8 cellular contexts compared by ENCODE assay signal in genomic region chr14:22871200-22871961, GRCh38. TPM values are rescaled to one million over a fixed set of nuclear protein-coding genes. Genes with fewer than 3 reads are reported as not detected.
DNase-seq lines count a peak whose midpoint lies in the region; ATAC-seq and TF ChIP-seq lines count a peak whose summit lies in the region.

Gene LRP10, plus strand, starts transcription at chr14:22871740. Its CDS starts 564 bp downstream, at chr14:22872304.

- H3K4me1 ChIP-seq in ectodermal cell (ENCODE audit: control insufficient read depth, insufficient read depth, low read length) (peaks cover 7% of the 10 kb centered on the region), lung (ENCODE audit: control insufficient read depth in 2 of 2, insufficient read depth in 2 of 2, low read length in 2 of 2) (peaks cover 4 to 9% of the 10 kb centered on the region in 2 donors)

- ATAC-seq in GM19328 (IDR thresholded peaks at IDR 0.05; ENCODE audit: unreplicated experiment) (peak; percentile 78), HG03460 (IDR thresholded peaks at IDR 0.05; ENCODE audit: unreplicated experiment) (peak; percentile 77), lung (ENCODE audit: insufficient read depth, low FRiP score) (peak; percentile 94)

- peak within 1 kb of the TSS; percentile 88 for H3K4me3 Mint-ChIP-seq in activated CD4-positive, alpha-beta memory T cell treated with anti-CD3 and anti-CD28 coated beads for 36 hours

- H3K9me3 Mint-ChIP-seq in activated CD4-positive, alpha-beta memory T cell treated with anti-CD3 and anti-CD28 coated beads for 36 hours: no peaks in the 10 kb centered on the region

- peak within 1 kb of the TSS; percentile 100 for H3K27ac Mint-ChIP-seq in activated CD4-positive, alpha-beta memory T cell treated with anti-CD3 and anti-CD28 coated beads for 36 hours

- H3K27ac ChIP-seq in ectodermal cell (ENCODE audit: insufficient read depth, low read depth, low read length, poor library complexity, severe bottlenecking): peak within 1 kb of the TSS; percentile 81
- peak within 1 kb of the TSS; percentile 97 to 99 for H3K27ac ChIP-seq in lung (ENCODE audit: low read depth in 1 of 2, low read length in 1 of 2)

- peak in 13 of 14 donors; percentile 44 to 91 (median 82) for DNase-seq in C1 segment of cervical spinal cord (lab: John Stamatoyannopoulos, UW)
- DNase-seq in NCI-H748 treated with DMSO at 0.1 percent for 48 hours (lab: John Stamatoyannopoulos, UW): peak; percentile 89
- peak; percentile 91 for DNase-seq in activated CD4-positive, alpha-beta memory T cell treated with anti-CD3 and anti-CD28 coated beads for 36 hours
- DNase-seq in lung (ENCODE audit: low spot score): peak; percentile 94
- peak; percentile 60 to 71 (median 68) for DNase-seq in stimulated activated CD4-positive, alpha-beta T cell treated with anti-CD3 and anti-CD28 coated beads, TNF-alpha, amount 100 ng/mL, for 4 hours (ENCODE audit: low read depth in 3 of 3)

- peaks cover 24% of the 10 kb centered on the region for H3K36me3 Mint-ChIP-seq in activated CD4-positive, alpha-beta memory T cell treated with anti-CD3 and anti-CD28 coated beads for 36 hours

- intact Hi-C loops in activated CD4-positive, alpha-beta memory T cell treated with anti-CD3 and anti-CD28 coated beads for 36 hours (cut with micrococcal nuclease): loop anchor here (1.0 kb wide), 8 partner anchors 16 to 315 kb away; partner anchors contain the start of genes DAD1, HAUS4, MRPL52 and PRMT5

- H3K36me3 ChIP-seq in ectodermal cell (ENCODE audit: control insufficient read depth, insufficient read depth, low read length): no peaks in the 10 kb centered on the region
- peaks cover 0 to 24% of the 10 kb centered on the region in 2 donors for H3K36me3 ChIP-seq in lung (ENCODE audit: control insufficient read depth in 2 of 2, insufficient read depth in 2 of 2, low read length in 2 of 2)

- peak within 1 kb of the TSS; percentile 79 for H3K4me3 ChIP-seq in ectodermal cell (ENCODE audit: insufficient read depth, low read depth, low read length)
- peak within 1 kb of the TSS; percentile 92 for H3K4me3 ChIP-seq in lung

- WGBS in ectodermal cell, 2 experiments: 0 to 1% methylated on average over 42 of the region's 42 CpGs
- WGBS in lung, 2 donors: 0% methylated on average over 33 to 42 of the region's 42 CpGs

- CTCF ChIA-PET in activated CD4-positive, alpha-beta memory T cell treated with anti-CD3 and anti-CD28 coated beads for 36 hours (lab: Charles Lee): interaction anchor here (0.6 to 6.4 kb wide), 22 partner anchors 9 to 1414 kb away, joined by 3 to 115 read pairs (median 5); partner anchors contain the start of genes RBM23 and REM2

- H3K27me3 Mint-ChIP-seq in activated CD4-positive, alpha-beta memory T cell treated with anti-CD3 and anti-CD28 coated beads for 36 hours: no peaks in the 10 kb centered on the region

- no peaks in the 10 kb centered on the region for H3K27me3 ChIP-seq in ectodermal cell (ENCODE audit: control insufficient read depth, insufficient read depth, low read length, poor library complexity, severe bottlenecking)
- no peaks in the 10 kb centered on the region for H3K27me3 ChIP-seq in lung (ENCODE audit: control insufficient read depth, insufficient read depth)

- H3K9me3 ChIP-seq in ectodermal cell (ENCODE audit: control insufficient read depth, low read length): no peaks in the 10 kb centered on the region
- no peaks in the 10 kb centered on the region for H3K9me3 ChIP-seq in lung (ENCODE audit: control insufficient read depth in 2 of 2, insufficient read depth in 1 of 2, low read length in 1 of 2)

- POLR2A ChIA-PET in activated CD4-positive, alpha-beta memory T cell treated with anti-CD3 and anti-CD28 coated beads for 36 hours (lab: Charles Lee): interaction anchor here (0.7 to 2.7 kb wide), 15 partner anchors 11 to 340 kb away, joined by 3 to 16 read pairs (median 4); partner anchors contain the start of genes ACIN1, DAD1, MRPL52 and OXA1L

- peaks cover 36% of the 10 kb centered on the region for H3K4me1 Mint-ChIP-seq in activated CD4-positive, alpha-beta memory T cell treated with anti-CD3 and anti-CD28 coated beads for 36 hours (ENCODE audit: low read depth)

- no peak for TF ChIP-seq CTCF in lung (IDR thresholded peaks at IDR 0.05; ENCODE audit: control extremely low read depth, extremely low read depth)

RNA-seq across cellular contexts. Expression of gene LRP10, which starts in this region (rescaled TPM):
- total RNA-seq in activated CD4-positive, alpha-beta memory T cell treated with anti-CD3 and anti-CD28 coated beads for 36 hours: 10 to 100 TPM; 62.4 to 64.3 TPM
- 11.0 TPM for polyA plus RNA-seq in ectodermal cell (2013, experiment 1 of 4)
- polyA plus RNA-seq in ectodermal cell (2013, experiment 2 of 4): 9.9 TPM
- 8.2 TPM for polyA plus RNA-seq in ectodermal cell (2013, experiment 3 of 4)
- 10.9 TPM for polyA plus RNA-seq in ectodermal cell (2013, experiment 4 of 4)
- 100 to 1,000 TPM in 1 of 2 donors, 10 to 100 TPM in 1; 55.2 to 148 TPM for total RNA-seq in lung
- 100 to 1,000 TPM in 1 of 2 donors, 10 to 100 TPM in 1; 25.7 to 133 TPM for polyA plus RNA-seq in lung

Comparison
In these comparisons a context has a peak if more than half of its experiments do, and no peak if none do; other contexts are left out.
1. Peak in every context shown above with its lines: DNase-seq, ATAC-seq, H3K4me3 ChIP-seq and H3K27ac ChIP-seq.